ENCODE assay signal across 22 cellular contexts in the genomic region with DNA sequence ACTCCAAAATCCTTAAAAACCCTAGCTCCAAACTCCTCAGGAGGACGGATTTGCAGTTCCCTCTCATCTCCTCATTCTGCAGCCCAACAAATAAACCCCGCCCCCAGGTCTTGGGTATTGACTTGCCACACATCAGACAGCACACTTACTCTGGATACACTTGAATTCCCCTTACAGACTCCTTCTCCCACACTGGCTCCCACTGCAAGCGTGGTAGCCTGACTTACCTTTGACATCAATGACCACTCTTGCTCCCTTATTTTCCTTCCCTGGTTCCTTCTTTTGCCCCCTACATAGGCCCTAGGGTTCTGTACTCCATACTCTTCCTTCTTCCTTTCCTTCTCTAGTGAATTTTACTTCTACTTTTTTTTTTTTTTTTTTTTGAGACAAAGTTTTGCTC. TPM values are rescaled to one million over a fixed set of nuclear protein-coding genes. Genes with fewer than 3 reads are reported as not detected.
DNase-seq lines count a peak whose midpoint lies in the region; ATAC-seq and TF ChIP-seq lines count a peak whose summit lies in the region.
"Had no signal": no experiment of that assay in that cellular context is flagged by ENCODE, and none has a peak within 500 bp of the region (broad histone marks: within the 10 kb centered on the region; RNA-seq: fewer than 3 reads in every experiment).

No MANE protein-coding gene starts in this region.

- H3K36me3 Mint-ChIP-seq in activated CD8-positive, alpha-beta T cell treated with anti-CD3 and anti-CD28 coated beads for 36 hours (ENCODE audit: low read depth), result peaks cover 18% of the 10 kb centered on the region
- H3K36me3 Mint-ChIP-seq in activated CD8-positive, alpha-beta T cell treated with anti-CD3 and anti-CD28 coated beads, Interleukin-2, amount 10 ng/mL, durations not matched to agents 7 days and 5 days (ENCODE audit: low read depth), result peaks cover 22% of the 10 kb centered on the region

- no peak for TF ChIP-seq CTCF in activated CD8-positive, alpha-beta T cell treated with anti-CD3 and anti-CD28 coated beads for 36 hours (IDR thresholded peaks at IDR 0.05)
- TF ChIP-seq CTCF in thyroid gland (IDR thresholded peaks at IDR 0.05), result no peak
- TF ChIP-seq CTCF in gastroesophageal sphincter (IDR thresholded peaks at IDR 0.05), result no peak

- no peaks in the 10 kb centered on the region for H3K27me3 Mint-ChIP-seq in activated CD8-positive, alpha-beta T cell treated with anti-CD3 and anti-CD28 coated beads for 36 hours
- no peaks in the 10 kb centered on the region for H3K27me3 Mint-ChIP-seq in activated CD8-positive, alpha-beta T cell treated with anti-CD3 and anti-CD28 coated beads, Interleukin-2, amount 10 ng/mL, durations not matched to agents 7 days and 5 days (ENCODE audit: low read depth)

- no peak for ATAC-seq in activated CD8-positive, alpha-beta T cell treated with anti-CD3 and anti-CD28 coated beads for 36 hours
- no peak for ATAC-seq in activated CD8-positive, alpha-beta T cell treated with anti-CD3 and anti-CD28 coated beads, Interleukin-2, amount 10 ng/mL, durations not matched to agents 7 days and 5 days
- ATAC-seq in gastroesophageal sphincter, result no peak
- ATAC-seq: body of pancreas, PC-3 had no signal

- intact Hi-C loops in activated CD8-positive, alpha-beta T cell treated with anti-CD3 and anti-CD28 coated beads for 36 hours (cut with micrococcal nuclease), result no loop called here
- intact Hi-C loops in thyroid gland (cut with DNase I), result no loop called here

- TF ChIP-seq EP300 in gastroesophageal sphincter (IDR thresholded peaks at IDR 0.05), result no peak

- peak in 1 of 2 donors; percentile 16 for TF ChIP-seq POLR2A in thyroid gland (IDR thresholded peaks at IDR 0.05)
- TF ChIP-seq POLR2A in gastroesophageal sphincter (IDR thresholded peaks at IDR 0.05), result no peak

- H3K9me3 ChIP-seq in thyroid gland (no peaks in the 10 kb centered on the region), gastroesophageal sphincter (no peaks in the 10 kb centered on the region)
- H3K9me3 ChIP-seq: body of pancreas, esophagus muscularis mucosa, SJSA1, stomach had no signal

- CTCF ChIA-PET in activated CD8-positive, alpha-beta T cell treated with anti-CD3 and anti-CD28 coated beads for 36 hours (lab: Charles Lee), result no interaction called here
- CTCF ChIA-PET in activated CD8-positive, alpha-beta T cell treated with anti-CD3 and anti-CD28 coated beads, Interleukin-2, amount 10 ng/mL, durations not matched to agents 7 days and 5 days (lab: Charles Lee), result interaction anchor here (0.8 to 1.6 kb wide), 2 partner anchors 15 to 33 kb away, joined by 3 to 5 read pairs; no protein-coding TSS in a partner anchor

- peaks cover 51 to 57% of the 10 kb centered on the region in 2 donors for H3K4me1 ChIP-seq in thyroid gland
- peaks cover 0 to 20% (median 0%) of the 10 kb centered on the region in 3 donors for H3K4me1 ChIP-seq in gastroesophageal sphincter

- 71% methylated on average over 3 of the region's 3 CpGs for WGBS in thyroid gland, 2 donors
- 92 to 97% methylated on average over 3 of the region's 3 CpGs for WGBS in gastroesophageal sphincter (ENCODE audit: low coverage in 1 of 2), 2 donors

- DNase-seq in activated CD8-positive, alpha-beta T cell treated with anti-CD3 and anti-CD28 coated beads for 36 hours, result no peak
- no peak for DNase-seq in activated CD8-positive, alpha-beta T cell treated with anti-CD3 and anti-CD28 coated beads, Interleukin-2, amount 10 ng/mL, durations not matched to agents 7 days and 5 days
- DNase-seq in amniotic epithelial cell (ENCODE audit: low read depth) (peak; percentile 33), kidney glomerular epithelial cell (lab: John Stamatoyannopoulos, UW) (peak; percentile 61), thyroid gland (peak; percentile 70 to 75), superior temporal gyrus (ENCODE audit: extremely low spot score) (no peak), AG08396 (ENCODE audit: low spot score) (no peak)
- DNase-seq: activated CD4-positive, alpha-beta T cell treated with anti-CD3 and anti-CD28 coated beads for 4 hours; activated naive CD4-positive, alpha-beta T cell treated with anti-CD3 and anti-CD28 coated beads for 36 hours; activated T-cell treated with anti-CD3 and anti-CD28 coated beads for 4 hours; body of pancreas; glutamatergic neuron; GM23248; midbrain; NCI-H1048; NCI-H2081 treated with DMSO at 0.1 percent for 48 hours; PC-3; stimulated activated CD4-positive, alpha-beta T cell treated with anti-CD3 and anti-CD28 coated beads, Interleukin-1b, Interleukin-23, amount 100 ng/mL, for 48 hours; stomach had no signal

- H3K27me3 ChIP-seq in thyroid gland, result no peaks in the 10 kb centered on the region
- no peaks in the 10 kb centered on the region for H3K27me3 ChIP-seq in gastroesophageal sphincter
- H3K27me3 ChIP-seq: body of pancreas, esophagus muscularis mucosa, SJSA1, stomach had no signal

- H3K4me3 ChIP-seq in thyroid gland (replicated peaks in 1 of 3), result no peak overlapping the region
- H3K4me3 ChIP-seq in gastroesophageal sphincter, result no peak overlapping the region
- H3K4me3 ChIP-seq: body of pancreas, esophagus muscularis mucosa, GM23248, SJSA1, stomach had no signal

- peak overlapping the region; percentile 66 for H3K27ac Mint-ChIP-seq in activated CD8-positive, alpha-beta T cell treated with anti-CD3 and anti-CD28 coated beads for 36 hours
- no peak overlapping the region for H3K27ac Mint-ChIP-seq in activated CD8-positive, alpha-beta T cell treated with anti-CD3 and anti-CD28 coated beads, Interleukin-2, amount 10 ng/mL, durations not matched to agents 7 days and 5 days
- H3K27ac Mint-ChIP-seq: activated naive CD4-positive, alpha-beta T cell treated with anti-CD3 and anti-CD28 coated beads for 36 hours had no signal

- POLR2A ChIA-PET in activated CD8-positive, alpha-beta T cell treated with anti-CD3 and anti-CD28 coated beads for 36 hours (lab: Charles Lee), result interaction anchor here (0.8 kb wide), 1 partner anchor 29 kb away, joined by 3 read pairs; no protein-coding TSS in a partner anchor
- POLR2A ChIA-PET in activated CD8-positive, alpha-beta T cell treated with anti-CD3 and anti-CD28 coated beads, Interleukin-2, amount 10 ng/mL, durations not matched to agents 7 days and 5 days (lab: Charles Lee), result no interaction called here

- H3K4me3 Mint-ChIP-seq in activated CD8-positive, alpha-beta T cell treated with anti-CD3 and anti-CD28 coated beads for 36 hours, result no peak overlapping the region
- no peak overlapping the region for H3K4me3 Mint-ChIP-seq in activated CD8-positive, alpha-beta T cell treated with anti-CD3 and anti-CD28 coated beads, Interleukin-2, amount 10 ng/mL, durations not matched to agents 7 days and 5 days
- H3K4me3 Mint-ChIP-seq: activated naive CD4-positive, alpha-beta T cell treated with anti-CD3 and anti-CD28 coated beads for 36 hours had no signal

- H3K4me1 Mint-ChIP-seq in activated CD8-positive, alpha-beta T cell treated with anti-CD3 and anti-CD28 coated beads for 36 hours (ENCODE audit: low read depth), result peaks cover 55% of the 10 kb centered on the region
- peaks cover 30% of the 10 kb centered on the region for H3K4me1 Mint-ChIP-seq in activated CD8-positive, alpha-beta T cell treated with anti-CD3 and anti-CD28 coated beads, Interleukin-2, amount 10 ng/mL, durations not matched to agents 7 days and 5 days (ENCODE audit: low read depth)

- H3K36me3 ChIP-seq in thyroid gland, result no peaks in the 10 kb centered on the region
- H3K36me3 ChIP-seq in gastroesophageal sphincter, result peaks cover 0 to 4% of the 10 kb centered on the region in 2 donors

- H3K9me3 Mint-ChIP-seq in activated CD8-positive, alpha-beta T cell treated with anti-CD3 and anti-CD28 coated beads for 36 hours, result no peaks in the 10 kb centered on the region
- H3K9me3 Mint-ChIP-seq in activated CD8-positive, alpha-beta T cell treated with anti-CD3 and anti-CD28 coated beads, Interleukin-2, amount 10 ng/mL, durations not matched to agents 7 days and 5 days (ENCODE audit: insufficient read depth), result no peaks in the 10 kb centered on the region
- H3K9me3 Mint-ChIP-seq: activated naive CD4-positive, alpha-beta T cell treated with anti-CD3 and anti-CD28 coated beads for 36 hours had no signal

- H3K27ac ChIP-seq in thyroid gland (peak overlapping the region; percentile 28 to 64 (median 41)), gastroesophageal sphincter (no peak overlapping the region)
- H3K27ac ChIP-seq: body of pancreas, esophagus muscularis mucosa, GM23248, SJSA1, stomach had no signal

RNA-seq across cellular contexts. Expression of a gene that starts 7.5 kb away (rescaled TPM):
- 10 to 100 TPM; 11.3 to 12.0 TPM for total RNA-seq in activated CD8-positive, alpha-beta T cell treated with anti-CD3 and anti-CD28 coated beads for 36 hours
- 10 to 100 TPM; 26.4 to 29.1 TPM for total RNA-seq in activated CD8-positive, alpha-beta T cell treated with anti-CD3 and anti-CD28 coated beads, Interleukin-2, amount 10 ng/mL, durations not matched to agents 7 days and 5 days
- total RNA-seq in thyroid gland, result 100 to 1,000 TPM in 2 of 4 donors, 10 to 100 TPM in 2; 51.1 to 145 (median 96.1) TPM
- 10 to 100 TPM; 16.7 to 43.8 (median 30.8) TPM for total RNA-seq in gastroesophageal sphincter

Comparison
In these comparisons a context has a peak if more than half of its experiments do, and no peak if none do; other contexts are left out.
1. DNase-seq: peak in amniotic epithelial cell (single experiment), kidney glomerular epithelial cell (single experiment) and thyroid gland (2 of 2); none in activated CD8-positive, alpha-beta T cell treated with anti-CD3 and anti-CD28 coated beads for 36 hours (single experiment), activated CD8-positive, alpha-beta T cell treated with anti-CD3 and anti-CD28 coated beads, Interleukin-2, amount 10 ng/mL, durations not matched to agents 7 days and 5 days (single experiment), superior temporal gyrus (single experiment) and AG08396 (single experiment).
2. H3K27ac ChIP-seq: peak in thyroid gland (3 of 3); none in gastroesophageal sphincter (0 of 4).